In the genomic region with DNA sequence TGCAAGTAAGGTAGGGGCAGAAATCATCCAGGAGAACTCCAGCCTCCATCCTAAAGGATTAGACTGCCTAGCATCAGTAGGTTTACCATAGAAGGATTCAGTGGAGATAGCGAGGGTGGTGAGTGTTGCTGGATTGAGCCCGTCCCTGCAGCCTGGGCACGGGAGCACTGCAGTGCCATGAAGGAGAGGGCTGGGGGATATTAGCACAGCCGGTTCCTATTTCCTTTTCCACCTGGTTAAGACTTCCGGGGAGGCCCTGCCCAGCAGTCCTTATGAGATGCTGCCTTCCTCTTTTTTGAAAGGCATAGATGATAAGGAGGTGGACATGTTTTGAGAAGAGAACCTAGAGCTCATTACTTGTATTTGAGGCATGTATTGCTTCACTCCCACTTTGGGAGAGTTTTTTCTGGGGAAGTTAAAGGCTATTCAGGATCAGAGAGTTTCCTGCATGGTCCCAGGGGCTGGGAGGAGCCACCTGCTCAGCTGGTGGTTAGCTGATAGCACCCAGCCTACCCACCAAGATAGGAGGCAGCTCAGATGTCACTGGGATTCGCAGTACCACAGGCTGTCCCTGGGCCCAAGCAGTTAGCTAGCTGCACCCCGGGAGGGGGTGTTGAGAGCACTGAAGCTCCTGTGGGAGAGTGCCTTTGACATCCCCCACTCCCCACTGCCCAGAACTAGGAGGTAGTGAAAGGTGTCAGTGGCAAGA, we compare ENCODE assay signal across 8 cellular contexts. TPM values are rescaled to one million over a fixed set of nuclear protein-coding genes. Genes with fewer than 3 reads are reported as not detected.
DNase-seq lines count a peak whose midpoint lies in the region; ATAC-seq, FAIRE-seq and TF ChIP-seq lines count a peak whose summit lies in the region.

No MANE protein-coding gene starts in this region.

- H3K4me1 ChIP-seq in A549 (peaks cover 100% of the 10 kb centered on the region), Karpas-422 (ENCODE audit: low read length) (peaks cover 64% of the 10 kb centered on the region), breast epithelium (peaks cover 48 to 81% of the 10 kb centered on the region in 2 donors), mucosa of descending colon (ENCODE audit: low read depth) (peaks cover 93% of the 10 kb centered on the region)

- no peak for TF ChIP-seq RAD21 in A549 (conservative IDR thresholded peaks at IDR 0.05 in 1 of 2, IDR thresholded peaks at IDR 0.05 in 1 of 2)

- POLR2A ChIA-PET in A549 (lab: Yijun Ruan, JAX) = interaction anchor here (1.0 to 1.4 kb wide), 4 partner anchors 19 to 188 kb away, joined by 3 to 5 read pairs (median 4); partner anchors contain the start of gene EIF3K

- DNase-seq in A549 (ENCODE audit: low read depth in 1 of 2, low spot score in 1 of 2) = no peak
- DNase-seq in Karpas-422 = peak; percentile 71
- no peak for DNase-seq in breast epithelium (ENCODE audit: low spot score in 2 of 2)
- DNase-seq in mucosa of descending colon = no peak
- no peak for DNase-seq in head of caudate nucleus
- DNase-seq in NCI-H1417 (lab: John Stamatoyannopoulos, UW) = no peak
- DNase-seq in NCI-H524 treated with DMSO at 0.1 percent for 48 hours (lab: John Stamatoyannopoulos, UW) = no peak

- peak overlapping the region; percentile 75 to 91 for H3K27ac ChIP-seq in A549
- peak overlapping the region; percentile 50 for H3K27ac ChIP-seq in Karpas-422 (ENCODE audit: low read length)
- peak overlapping the region; percentile 98 to 99 for H3K27ac ChIP-seq in breast epithelium

- H4K20me1 ChIP-seq in Karpas-422 (ENCODE audit: insufficient read depth, low read depth, low read length) = peaks cover 11% of the 10 kb centered on the region; the same call in 1 of the 2 replicates

- CTCF ChIA-PET in A549 (lab: Yijun Ruan, JAX) = interaction anchor here (0.6 to 20.1 kb wide), 11 partner anchors 11 to 317 kb away, joined by 3 to 336 read pairs (median 4); no protein-coding TSS in a partner anchor

- H3K4me3 ChIP-seq in A549 (no peak overlapping the region), Karpas-422 (ENCODE audit: low read length) (no peak overlapping the region), breast epithelium (peak overlapping the region in 2 of 3 donors; percentile 4 to 47), mucosa of descending colon (no peak overlapping the region)

- no peaks in the 10 kb centered on the region for H3K9me2 ChIP-seq in Karpas-422 (replicated peaks; ENCODE audit: insufficient read depth, low read length)

- WGBS in A549 (ENCODE audit: missing lambda C conversion rate) = 64% methylated on average over 7 of the region's 7 CpGs

- intact Hi-C loops in breast epithelium (cut with DNase I; ENCODE audit: low total_unique reads) (no loop called here), mucosa of descending colon (cut with DNase I, micrococcal nuclease) (no loop called here), head of caudate nucleus (cut with DNase I) (no loop called here)

- H3K9me3 ChIP-seq in A549 (no peaks in the 10 kb centered on the region), Karpas-422 (ENCODE audit: low read length) (no peaks in the 10 kb centered on the region), breast epithelium (no peaks in the 10 kb centered on the region), mucosa of descending colon (no peaks in the 10 kb centered on the region)

- no peaks in the 10 kb centered on the region for H3K27me3 ChIP-seq in Karpas-422 (ENCODE audit: low read length)
- H3K27me3 ChIP-seq in breast epithelium = no peaks in the 10 kb centered on the region

- peak; percentile 8 to 19; a peak in 4 of 6 replicates for ATAC-seq in A549
- ATAC-seq in mucosa of descending colon = peak; percentile 4
- ATAC-seq in GM19452 (IDR thresholded peaks at IDR 0.05; ENCODE audit: unreplicated experiment) = no peak

- FAIRE-seq in A549 (lab: Jason Lieb, UNC) = peak; percentile 81

- H3K4me2 ChIP-seq in A549 (peak overlapping the region; percentile 77), Karpas-422 (ENCODE audit: low read depth, low read length, poor library complexity, severe bottlenecking) (peak overlapping the region; percentile 88)

- no peak for TF ChIP-seq CTCF in A549 (IDR thresholded peaks at IDR 0.05)
- TF ChIP-seq CTCF in breast epithelium (IDR thresholded peaks at IDR 0.05) = no peak
- no peak for TF ChIP-seq CTCF in mucosa of descending colon (IDR thresholded peaks at IDR 0.05)

- H3K36me3 ChIP-seq in Karpas-422 (ENCODE audit: insufficient read depth, low read length) (no peaks in the 10 kb centered on the region), breast epithelium (no peaks in the 10 kb centered on the region), mucosa of descending colon (ENCODE audit: low read depth) (no peaks in the 10 kb centered on the region)

- no peak for TF ChIP-seq EP300 in A549 (IDR thresholded peaks at IDR 0.05)

- TF ChIP-seq POLR2A in A549 (IDR thresholded peaks at IDR 0.05; ENCODE audit: low read length) (no peak), breast epithelium (IDR thresholded peaks at IDR 0.05) (no peak)

- H2AFZ ChIP-seq in Karpas-422 (ENCODE audit: low read length) = no peak overlapping the region

- H3K9ac ChIP-seq in Karpas-422 (ENCODE audit: low read length) = peak overlapping the region; percentile 57

- H3K79me2 ChIP-seq in Karpas-422 (ENCODE audit: low read length) = peaks cover 98% of the 10 kb centered on the region

TF ChIP-seq in A549, 52 proteins besides CTCF, POLR2A, EP300 and RAD21 (continues in another document):
- TF ChIP-seq POLR2AphosphoS2 (conservative IDR thresholded peaks at IDR 0.05; ENCODE audit: low read length) (peak; percentile 30; the same call in 1 of the 2 replicates), ATOH8 (CRISPR knock-in tag; IDR thresholded peaks at IDR 0.05; ENCODE audit: low read depth) (0 out of 2 replicates have a peak, but pooled peaks have one; percentile 17), MAFK (IDR thresholded peaks at IDR 0.05; ENCODE audit: partially characterized antibody) (no peak), EHF (CRISPR knock-in tag; IDR thresholded peaks at IDR 0.05) (peak; percentile 39; the same call in 1 of the 2 replicates), NR3C1 (IDR thresholded peaks at IDR 0.05) (no peak), HOXA7 (CRISPR knock-in tag; IDR thresholded peaks at IDR 0.05) (0 out of 2 replicates have a peak, but pooled peaks have one; percentile 22), JUN (IDR thresholded peaks at IDR 0.05) (peak in 1 of 2 experiments; percentile 9; a peak in 2 of 5 replicates), RNF2 (IDR thresholded peaks at IDR 0.05; ENCODE audit: borderline replicate concordance, low read depth) (no peak), HOXB13 (CRISPR knock-in tag; IDR thresholded peaks at IDR 0.05; ENCODE audit: low read depth) (0 out of 2 replicates have a peak, but pooled peaks have one; percentile 17), CHD4 (IDR thresholded peaks at IDR 0.05; ENCODE audit: borderline replicate concordance) (no peak), PBX3 (IDR thresholded peaks at IDR 0.05) (0 out of 2 replicates have a peak, but pooled peaks have one; percentile 27), CHD2 (IDR thresholded peaks at IDR 0.05; ENCODE audit: low read length, partially characterized antibody) (no peak), CEBPB (IDR thresholded peaks at IDR 0.05) (peak; percentile 21 to 28; a peak in 2 of 4 replicates), ZC3H11A (IDR thresholded peaks at IDR 0.05) (no peak)

RNA-seq across cellular contexts. Expression of gene ACTN4, which starts 17.2 kb away (rescaled TPM):
- polyA plus RNA-seq in A549 (2011; rRNA removed) (605 and 614 TPM in 2 replicates), A549 (2017; fragmentation: RNase III; extraction: RNeasy Plus Mini Kit Qiagen cat#74134 plus additional on column Dnase treatment) (967 to 1,087 TPM (median 1,011 TPM) in 3 replicates)
- 1,005 and 1,074 TPM in 2 replicates for polyA plus RNA-seq in A549 (2012; cell fraction: cytosol; rRNA removed)
- 3,482 and 4,263 TPM in 2 replicates for polyA plus RNA-seq in A549 (2012; cell fraction: nucleus; rRNA removed)
- polyA minus RNA-seq in A549 (2011; rRNA and poly(A)+ RNA removed) = 488 and 611 TPM in 2 replicates
- total RNA-seq in Karpas-422 (2014; rRNA removed; shearing (Covaris generic); ENCODE audit: low replicate concordance) = 54.6 and 106 TPM in 2 replicates
- total RNA-seq in breast epithelium (100 to 1,000 TPM; 182 to 296 (median 269) TPM), mucosa of descending colon (1,000 to 10,000 TPM in 2 of 3 donors, 100 to 1,000 TPM in 1; 566 to 1,080 (median 1,014) TPM)

RNA-seq across cellular contexts. Expression of gene EIF3K, which starts 45.7 kb away (rescaled TPM):
- 419 and 491 TPM in 2 replicates for polyA plus RNA-seq in A549 (2011; rRNA removed)
- 1,849 and 2,120 TPM in 2 replicates for polyA plus RNA-seq in A549 (2012; cell fraction: cytosol; rRNA removed)
- polyA plus RNA-seq in A549 (2012; cell fraction: nucleus; rRNA removed) = 1,703 and 2,003 TPM in 2 replicates
- polyA plus RNA-seq in A549 (2017; fragmentation: RNase III; extraction: RNeasy Plus Mini Kit Qiagen cat#74134 plus additional on column Dnase treatment) = 910 to 1,057 TPM (median 937 TPM) in 3 replicates
- polyA minus RNA-seq in A549 (2011; rRNA and poly(A)+ RNA removed) = 774 and 844 TPM in 2 replicates
- total RNA-seq in Karpas-422 (2014; rRNA removed; shearing (Covaris generic); ENCODE audit: low replicate concordance) = 474 and 745 TPM in 2 replicates
- total RNA-seq in breast epithelium = 100 to 1,000 TPM; 401 to 562 (median 420) TPM
- total RNA-seq in mucosa of descending colon = 100 to 1,000 TPM; 338 to 393 (median 350) TPM

RNA-seq across cellular contexts. Expression of gene MAP4K1, which starts 46.9 kb away (rescaled TPM):
- polyA plus RNA-seq in A549 (2011; rRNA removed) (0.78 and 1.2 TPM in 2 replicates), A549 (2017; fragmentation: RNase III; extraction: RNeasy Plus Mini Kit Qiagen cat#74134 plus additional on column Dnase treatment) (1.3 to 2.6 TPM (median 2.1 TPM) in 3 replicates)
- 1.4 TPM in 2 replicates for polyA plus RNA-seq in A549 (2012; cell fraction: cytosol; rRNA removed)
- 7.0 and 8.1 TPM in 2 replicates for polyA plus RNA-seq in A549 (2012; cell fraction: nucleus; rRNA removed)
- 0.33 and 0.44 TPM in 2 replicates for polyA minus RNA-seq in A549 (2011; rRNA and poly(A)+ RNA removed)
- 262 and 352 TPM in 2 replicates for total RNA-seq in Karpas-422 (2014; rRNA removed; shearing (Covaris generic); ENCODE audit: low replicate concordance)
- total RNA-seq in breast epithelium (1 to 10 TPM; 2.5 to 9.3 (median 3.6) TPM), mucosa of descending colon (10 to 100 TPM in 1 of 3 donors, 1 to 10 TPM in 2; 6.9 to 10.6 (median 7.4) TPM)

Comparison
In these comparisons a context has a peak if more than half of its experiments do, and no peak if none do; other contexts are left out.
1. H3K4me3 ChIP-seq: peak in breast epithelium (2 of 3); none in A549 (single experiment), Karpas-422 (single experiment) and mucosa of descending colon (single experiment).
2. RNA of gene MAP4K1, which starts 46.9 kb away (total RNA-seq): 262 to 352 TPM in Karpas-422; 6.9 to 10.6 TPM in mucosa of descending colon and 2.5 to 9.3 TPM in breast epithelium; every median in the first group is over 10 times any median in the second.
3. Peak in every context shown above with its lines, with median percentiles within 50 percentile points of each other: H3K27ac ChIP-seq.